8 cellular contexts compared by ENCODE assay signal in the genomic region with DNA sequence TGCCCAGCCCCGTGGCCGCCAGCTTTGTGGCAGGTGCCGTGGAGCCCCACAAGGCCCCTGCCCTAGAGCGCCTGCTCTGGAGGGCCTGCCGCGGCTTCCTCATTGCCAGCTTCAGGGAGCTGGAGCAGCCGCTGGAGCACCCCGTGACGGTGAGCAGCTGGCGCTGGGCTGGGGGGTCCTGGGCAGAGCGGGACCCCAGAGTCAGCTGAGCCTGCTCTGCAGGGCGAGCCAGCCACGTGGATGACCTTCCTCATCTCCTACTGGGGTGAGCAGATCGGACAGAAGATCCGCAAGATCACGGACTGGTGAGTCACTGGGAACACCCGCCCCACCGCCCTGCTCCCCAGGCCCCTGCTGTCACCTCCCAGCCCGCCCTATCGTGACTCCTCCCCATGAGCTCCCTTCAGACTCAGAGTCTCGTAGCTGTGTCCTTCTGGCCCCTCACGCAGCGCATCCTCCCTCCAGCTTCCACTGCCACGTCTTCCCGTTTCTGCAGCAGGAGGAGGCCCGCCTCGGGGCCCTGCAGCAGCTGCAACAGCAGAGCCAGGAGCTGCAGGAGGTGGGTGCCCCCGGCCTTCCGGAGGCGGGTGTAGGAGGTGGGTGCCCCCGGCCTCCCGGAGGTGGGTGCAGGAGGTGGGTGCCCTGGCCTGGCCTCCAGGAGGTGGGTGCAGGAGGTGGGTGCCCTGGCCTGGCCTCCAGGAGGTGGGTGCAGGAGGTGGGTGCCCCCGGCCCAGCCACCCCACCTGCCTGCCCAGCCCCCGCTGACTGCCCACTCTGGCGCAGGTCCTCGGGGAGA. TPM values are rescaled to one million over a fixed set of nuclear protein-coding genes. Genes with fewer than 3 reads are reported as not detected.
A peak's percentile ranks its signal among the peaks of the same experiment; 100 is the strongest.
DNase-seq lines count a peak whose midpoint lies in the region; FAIRE-seq and TF ChIP-seq lines count a peak whose summit lies in the region.
"Had no signal": no experiment of that assay in that cellular context is flagged by ENCODE, and none has a peak within 500 bp of the region (broad histone marks: within the 10 kb centered on the region; RNA-seq: fewer than 3 reads in every experiment).

No MANE protein-coding gene starts in this region.

- H3K36me3 ChIP-seq in WERI-Rb-1, result no peaks in the 10 kb centered on the region
- peaks cover 10 to 14% of the 10 kb centered on the region in 2 donors for H3K36me3 ChIP-seq in small intestine (ENCODE audit: control insufficient read depth in 2 of 2, insufficient read depth in 2 of 2, low read length in 2 of 2)

- H3K9me3 ChIP-seq in WERI-Rb-1 (ENCODE audit: severe bottlenecking), result no peaks in the 10 kb centered on the region
- no peaks in the 10 kb centered on the region for H3K9me3 ChIP-seq in small intestine (ENCODE audit: control insufficient read depth, low read depth)

- H3K27ac ChIP-seq in WERI-Rb-1 (peak overlapping the region; percentile 22), small intestine (ENCODE audit: low read depth in 1 of 2, low read length in 1 of 2) (peak overlapping the region in 1 of 2 donors; percentile 24)

- 36 to 74% (median 47%) methylated on average over 33 to 36 of the region's 36 CpGs for WGBS in small intestine, 3 donors

- no peak overlapping the region for H3K4me3 ChIP-seq in WERI-Rb-1 (ENCODE audit: low read depth, low read length)
- no peak overlapping the region for H3K4me3 ChIP-seq in small intestine (ENCODE audit: low read depth in 1 of 2, low read length in 2 of 2)

- H3K27me3 ChIP-seq in WERI-Rb-1 (ENCODE audit: insufficient read depth, low read depth, severe bottlenecking), result no peaks in the 10 kb centered on the region
- H3K27me3 ChIP-seq in small intestine (ENCODE audit: control insufficient read depth in 2 of 2, insufficient read depth in 2 of 2, low read length in 2 of 2), result no peaks in the 10 kb centered on the region

- H3K4me1 ChIP-seq in small intestine (ENCODE audit: control insufficient read depth in 2 of 2, insufficient read depth in 1 of 2, low read depth in 1 of 2, low read length in 1 of 2), result peaks cover 3 to 5% of the 10 kb centered on the region in 2 donors

- no peak for FAIRE-seq in small intestine (lab: Jason Lieb, UNC)

- DNase-seq in NCI-H1417 (lab: John Stamatoyannopoulos, UW) (peak in 2 of 3 experiments; percentile 83 to 86), NCI-H1417 treated with DMSO at 0.1 percent for 48 hours (lab: John Stamatoyannopoulos, UW) (no peak), WERI-Rb-1 (peak; percentile 59), small intestine (peak; percentile 76), DMS153 (lab: John Stamatoyannopoulos, UW) (no peak), NCI-H748 treated with DMSO at 0.1 percent for 48 hours (lab: John Stamatoyannopoulos, UW) (no peak)
- DNase-seq: ACHN; activated T-cell treated with anti-CD3 and anti-CD28 coated beads, Interleukin-2, amount 50 U/mL, for 1 hour had no signal

- no peak for TF ChIP-seq CTCF in WERI-Rb-1 (IDR thresholded peaks at IDR 0.05; ENCODE audit: low read depth, low read length)

RNA-seq across cellular contexts. Expression of a gene that starts 4.7 kb away (rescaled TPM):
- polyA plus RNA-seq in small intestine, result 100 to 1,000 TPM; 205 to 437 (median 365) TPM

RNA-seq across cellular contexts. Expression of a gene that starts 13.1 kb away (rescaled TPM):
- 100 to 1,000 TPM; 203 to 290 (median 204) TPM for polyA plus RNA-seq in small intestine

RNA-seq across cellular contexts. Expression of a gene that starts 33.4 kb away (rescaled TPM):
- 10 to 100 TPM; 14.4 to 25.1 (median 18.1) TPM for polyA plus RNA-seq in small intestine

RNA-seq across cellular contexts. Expression of a gene that starts 39.6 kb away (rescaled TPM):
- 10 to 100 TPM; 37.9 to 82.1 (median 45.0) TPM for polyA plus RNA-seq in small intestine

Comparison
In these comparisons a context has a peak if more than half of its experiments do, and no peak if none do; other contexts are left out.
1. DNase-seq: peak in NCI-H1417 (2 of 3), WERI-Rb-1 (single experiment) and small intestine (single experiment); none in NCI-H1417 treated with DMSO at 0.1 percent for 48 hours (single experiment), DMS153 (single experiment) and NCI-H748 treated with DMSO at 0.1 percent for 48 hours (single experiment).